Comparison of ENCODE assay signal across 8 cellular contexts in the genomic region with DNA sequence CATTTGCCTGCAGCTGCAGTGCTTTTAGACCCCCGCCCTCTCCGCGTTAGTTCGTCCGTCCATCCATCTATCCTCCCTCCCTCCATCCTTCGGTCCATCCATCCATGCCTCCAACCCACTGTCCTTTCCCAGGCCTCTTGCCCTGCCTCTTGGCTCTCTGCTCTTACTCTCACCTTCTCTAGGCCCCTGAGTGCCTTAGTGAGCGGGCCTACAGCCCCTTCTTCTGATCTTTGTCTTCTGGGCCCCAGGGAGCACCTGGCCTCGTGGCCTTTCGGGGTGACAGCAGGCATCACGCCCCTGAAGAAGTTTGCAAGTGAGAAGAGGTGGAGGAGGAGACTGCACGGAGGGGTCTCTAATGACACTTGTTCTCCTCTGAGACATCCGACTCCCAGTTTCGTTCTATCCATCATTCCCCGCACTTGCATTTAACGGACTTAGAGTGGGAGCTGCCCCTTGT. TPM values are rescaled to one million over a fixed set of nuclear protein-coding genes. Genes with fewer than 3 reads are reported as not detected.
DNase-seq lines count a peak whose midpoint lies in the region; ATAC-seq, FAIRE-seq and TF ChIP-seq lines count a peak whose summit lies in the region.

No MANE protein-coding gene starts in this region.

- H2AFZ ChIP-seq in fibroblast of lung (ENCODE audit: low read length): peak overlapping the region; percentile 64

- H3K4me2 ChIP-seq in fibroblast of lung (ENCODE audit: extremely low read depth, insufficient read depth, low read length): peak overlapping the region; percentile 78

- DNase-seq in GM19239 (ENCODE audit: insufficient read length, low spot score) (no peak), SJCRH30 (no peak), fibroblast of lung (ENCODE audit: low read depth in 2 of 2) (no peak), psoas muscle (no peak), KG1 (lab: John Stamatoyannopoulos, UW) (no peak), NOMO-1 (lab: John Stamatoyannopoulos, UW; ENCODE audit: unreplicated experiment in 2 of 2) (no peak), UCSD-AML1 (lab: John Stamatoyannopoulos, UW; ENCODE audit: unreplicated experiment) (no peak)

- peak in 1 of 4 donors; percentile 1 for ATAC-seq in psoas muscle
- no peak for ATAC-seq in HG03095 (IDR thresholded peaks at IDR 0.05; ENCODE audit: unreplicated experiment)

- WGBS in psoas muscle, 3 donors: 24 to 28% (median 28%) methylated on average over 14 to 15 of the region's 15 CpGs

- no peaks in the 10 kb centered on the region for H4K20me1 ChIP-seq in fibroblast of lung (ENCODE audit: control insufficient read depth, extremely low read depth, insufficient read depth, low read length)

- H3K4me3 ChIP-seq in SJCRH30: peak overlapping the region; percentile 94
- H3K4me3 ChIP-seq in fibroblast of lung (replicated peaks in 1 of 4; ENCODE audit: control extremely low read depth in 1 of 4, insufficient read depth in 1 of 4, low read depth in 3 of 4, low read length in 4 of 4): peak overlapping the region; percentile 46 to 81 (median 69)
- H3K4me3 ChIP-seq in psoas muscle: peak overlapping the region; percentile 85

- H3K9ac ChIP-seq in fibroblast of lung (ENCODE audit: insufficient read depth, low read length): no peak overlapping the region

- FAIRE-seq in GM19239 (lab: Jason Lieb, UNC): peak; percentile 8

- H3K36me3 ChIP-seq in SJCRH30 (no peaks in the 10 kb centered on the region; the same call in 1 of the 2 replicates), fibroblast of lung (ENCODE audit: control insufficient read depth, insufficient read depth, low read length) (peaks cover 4% of the 10 kb centered on the region), psoas muscle (ENCODE audit: insufficient read depth in 1 of 2, low read depth in 1 of 2) (peaks cover 0 to 68% of the 10 kb centered on the region in 2 donors)

- TF ChIP-seq CTCF in fibroblast of lung (conservative IDR thresholded peaks at IDR 0.05 in 1 of 2, IDR thresholded peaks at IDR 0.05 in 1 of 2; ENCODE audit: low read depth in 1 of 2, low read length in 2 of 2): no peak
- TF ChIP-seq CTCF in psoas muscle (IDR thresholded peaks at IDR 0.05): no peak

- H3K27me3 ChIP-seq in SJCRH30: no peaks in the 10 kb centered on the region
- peaks cover 4% of the 10 kb centered on the region for H3K27me3 ChIP-seq in fibroblast of lung (ENCODE audit: control insufficient read depth, insufficient read depth, low read length)
- no peaks in the 10 kb centered on the region for H3K27me3 ChIP-seq in psoas muscle (ENCODE audit: insufficient read depth in 3 of 3, low read length in 2 of 3)

- H3K79me2 ChIP-seq in fibroblast of lung (ENCODE audit: control insufficient read depth, insufficient read depth, low read length): no peaks in the 10 kb centered on the region

- intact Hi-C loops in psoas muscle (cut with DNase I): no loop called here

- H3K9me3 ChIP-seq in SJCRH30 (replicated peaks) (no peaks in the 10 kb centered on the region), fibroblast of lung (ENCODE audit: control insufficient read depth, insufficient read depth, low read depth, low read length) (no peaks in the 10 kb centered on the region), psoas muscle (no peaks in the 10 kb centered on the region)

- peak overlapping the region; percentile 97 for H3K27ac ChIP-seq in SJCRH30
- peak overlapping the region; percentile 75 for H3K27ac ChIP-seq in fibroblast of lung (ENCODE audit: insufficient read depth, low read length)
- peak overlapping the region; percentile 98 for H3K27ac ChIP-seq in psoas muscle

- H3K4me1 ChIP-seq in SJCRH30: no peaks in the 10 kb centered on the region
- peaks cover 6% of the 10 kb centered on the region for H3K4me1 ChIP-seq in fibroblast of lung (ENCODE audit: control insufficient read depth, extremely low read depth, insufficient read depth, low read length)
- H3K4me1 ChIP-seq in psoas muscle: peaks cover 42% of the 10 kb centered on the region

RNA-seq across cellular contexts. Expression of gene ATXN7L2, which starts 0.8 kb away (rescaled TPM):
- total RNA-seq in SJCRH30 (2014; rRNA removed; shearing (Covaris generic)): 7.0 and 9.1 TPM in 2 replicates
- total RNA-seq in fibroblast of lung: 1.5 and 2.0 TPM in 2 replicates
- polyA plus RNA-seq in fibroblast of lung: 0.86 and 1.6 TPM in 2 replicates
- polyA plus RNA-seq in fibroblast of lung (2012): 1.3 and 2.7 TPM in 2 replicates
- 1.9 and 2.7 TPM in 2 replicates for polyA minus RNA-seq in fibroblast of lung (ENCODE audit: low replicate concordance)
- 10 to 100 TPM in 1 of 4 donors, 1 to 10 TPM in 3; 4.4 to 14.1 (median 8.4) TPM for total RNA-seq in psoas muscle
- polyA plus RNA-seq in psoas muscle: 1 to 10 TPM; 5.1 to 5.2 (median 5.1) TPM

RNA-seq across cellular contexts. Expression of gene CYB561D1, which starts 9.3 kb away (rescaled TPM):
- total RNA-seq in SJCRH30 (2014; rRNA removed; shearing (Covaris generic)): 8.4 and 9.7 TPM in 2 replicates
- 5.1 and 6.6 TPM in 2 replicates for total RNA-seq in fibroblast of lung
- 4.7 and 5.1 TPM in 2 replicates for polyA plus RNA-seq in fibroblast of lung
- 4.3 and 5.6 TPM in 2 replicates for polyA plus RNA-seq in fibroblast of lung (2012)
- polyA minus RNA-seq in fibroblast of lung (ENCODE audit: low replicate concordance): 9.3 and 15.4 TPM in 2 replicates
- total RNA-seq in psoas muscle: 1 to 10 TPM; 2.4 to 4.0 (median 3.7) TPM
- polyA plus RNA-seq in psoas muscle: 10 to 100 TPM in 1 of 3 donors, 1 to 10 TPM in 2; 1.8 to 15.0 (median 3.5) TPM

RNA-seq across cellular contexts. Expression of gene SYPL2, which starts 18.2 kb away (rescaled TPM):
- 0.65 and 0.86 TPM in 2 replicates for total RNA-seq in SJCRH30 (2014; rRNA removed; shearing (Covaris generic))
- 0.26 and 1.7 TPM in 2 replicates for total RNA-seq in fibroblast of lung
- 1.8 and 1.9 TPM in 2 replicates for polyA plus RNA-seq in fibroblast of lung
- 1.3 and 1.6 TPM in 2 replicates for polyA plus RNA-seq in fibroblast of lung (2012)
- polyA minus RNA-seq in fibroblast of lung (ENCODE audit: low replicate concordance): 1.8 and 2.6 TPM in 2 replicates
- total RNA-seq in psoas muscle: 100 to 1,000 TPM; 125 to 203 (median 163) TPM
- 10 to 100 TPM; 35.3 to 67.8 (median 66.2) TPM for polyA plus RNA-seq in psoas muscle

RNA-seq across cellular contexts. Expression of gene AMIGO1, which starts 25.0 kb away (rescaled TPM):
- total RNA-seq in SJCRH30 (2014; rRNA removed; shearing (Covaris generic)): 0.58 and 0.59 TPM in 2 replicates
- total RNA-seq in fibroblast of lung (1.8 and 2.5 TPM in 2 replicates), psoas muscle (10 to 100 TPM in 3 of 4 donors, 1 to 10 TPM in 1; 8.7 to 16.6 (median 11.4) TPM)
- polyA plus RNA-seq in fibroblast of lung (0.40 and 0.57 TPM in 2 replicates), psoas muscle (10 to 100 TPM in 1 of 3 donors, 1 to 10 TPM in 2; 3.1 to 16.0 (median 8.0) TPM)
- polyA plus RNA-seq in fibroblast of lung (2012): 0.86 and 1.3 TPM in 2 replicates
- polyA minus RNA-seq in fibroblast of lung (ENCODE audit: low replicate concordance): 1.1 and 2.0 TPM in 2 replicates

RNA-seq across cellular contexts. Expression of gene GPR61, which starts 55.1 kb away (rescaled TPM):
- total RNA-seq in SJCRH30 (2014; rRNA removed; shearing (Covaris generic)): 0.20 and 0.57 TPM in 2 replicates
- 0.26 TPM in 1 of 2 replicates, not detected in the other for total RNA-seq in fibroblast of lung
- 0.01 TPM in 1 of 2 replicates, not detected in the other for polyA plus RNA-seq in fibroblast of lung
- polyA plus RNA-seq in fibroblast of lung (2012): 0.15 TPM in 1 of 2 replicates, not detected in the other
- not detected in 2 replicates for polyA minus RNA-seq in fibroblast of lung (ENCODE audit: low replicate concordance)
- 1 to 10 TPM in 1 of 4 donors, under 1 TPM in 1, not detected in 2; 0.18 to 1.4 TPM for total RNA-seq in psoas muscle
- polyA plus RNA-seq in psoas muscle: under 1 TPM in 1 of 3 donors, not detected in 2; 0.10 TPM

Comparison
In these comparisons a context has a peak if more than half of its experiments do, and no peak if none do; other contexts are left out.
1. RNA of gene SYPL2, which starts 18.2 kb away (total RNA-seq): 125 to 203 TPM in psoas muscle; 0.26 to 1.7 TPM in fibroblast of lung and 0.65 to 0.86 TPM in SJCRH30; every median in the first group is over 10 times any median in the second.
2. Peak in every context shown above with its lines, with median percentiles within 50 percentile points of each other: H3K27ac ChIP-seq and H3K4me3 ChIP-seq.